Comparison of ENCODE assay signal across 1 cellular context in genomic region chr5:33433303-33434255, GRCh38.
TF ChIP-seq lines count a peak whose summit lies in the region.

No MANE protein-coding gene starts in this region.

TF ChIP-seq in liver, 16 proteins besides CTCF, POLR2A, EP300 and RAD21 (continued from another document):
- TF ChIP-seq REST (IDR thresholded peaks at IDR 0.05) = no peak
- peak; percentile 32 to 40 for TF ChIP-seq HNF4A (conservative IDR thresholded peaks at IDR 0.05)
- TF ChIP-seq ATF3 (IDR thresholded peaks at IDR 0.05) = no peak
